1 cellular context compared by ENCODE assay signal in genomic region chr20:50658804-50659380, GRCh38.
TF ChIP-seq lines count a peak whose summit lies in the region.

No MANE protein-coding gene starts in this region.

TF ChIP-seq in liver, 16 proteins besides CTCF, POLR2A, EP300 and RAD21 (continued from another document):
- TF ChIP-seq REST (IDR thresholded peaks at IDR 0.05): peak; percentile 78
- no peak for TF ChIP-seq ZBTB33 (IDR thresholded peaks at IDR 0.05)
- peak in 1 of 2 donors; percentile 25 for TF ChIP-seq GABPA (IDR thresholded peaks at IDR 0.05 in 1 of 2, conservative IDR thresholded peaks at IDR 0.05 in 1 of 2)
- TF ChIP-seq RXRA (IDR thresholded peaks at IDR 0.05): peak; percentile 62 to 85
- peak; percentile 89 to 94 for TF ChIP-seq HNF4A (conservative IDR thresholded peaks at IDR 0.05)
- TF ChIP-seq EGR1 (IDR thresholded peaks at IDR 0.05; ENCODE audit: low read depth in 2 of 2): no peak
TF ChIP-seq in liver: peak in this region for 11.
